Comparison of ENCODE assay signal across 8 cellular contexts in genomic region chr16:89815639-89816348, GRCh38. TPM values are rescaled to one million over a fixed set of nuclear protein-coding genes. Genes with fewer than 3 reads are reported as not detected.
DNase-seq lines count a peak whose midpoint lies in the region; ATAC-seq and TF ChIP-seq lines count a peak whose summit lies in the region.

No MANE protein-coding gene starts in this region.

- TF ChIP-seq CTCF in C4-2B (conservative IDR thresholded peaks at IDR 0.05) (no peak), VCaP (conservative IDR thresholded peaks at IDR 0.05) (no peak), spleen (IDR thresholded peaks at IDR 0.05 in 8 of 11, conservative IDR thresholded peaks at IDR 0.05 in 3 of 11) (no peak)

- 3 to 9% (median 4%) methylated on average over 51 to 65 of the region's 65 CpGs for WGBS in spleen, 5 donors

- no peaks in the 10 kb centered on the region for H3K36me3 ChIP-seq in spleen

- peaks cover 0 to 10% (median 0%) of the 10 kb centered on the region in 7 donors for H3K27me3 ChIP-seq in spleen (replicated peaks in 1 of 7)

- H3K27ac ChIP-seq in C4-2B (peak overlapping the region; percentile 86), VCaP (peak overlapping the region; percentile 55; the same call in 1 of the 2 replicates), spleen (peak overlapping the region in 3 of 8 donors; percentile 90 to 94 (median 94))

- DNase-seq in germinal center (ENCODE audit: low spot score) = peak; percentile 53
- no peak for DNase-seq in spleen
- no peak for DNase-seq in cerebellum (ENCODE audit: low spot score)
- no peak for DNase-seq in SHP77 treated with DMSO at 0.1 percent for 48 hours (lab: John Stamatoyannopoulos, UW)

- no peak for TF ChIP-seq POLR2A in spleen (IDR thresholded peaks at IDR 0.05)

- peak overlapping the region; percentile 55 to 94 (median 84) for H3K4me3 ChIP-seq in spleen

- H3K9me3 ChIP-seq in spleen = no peaks in the 10 kb centered on the region

- H3K4me1 ChIP-seq in spleen = peaks cover 0 to 31% (median 16%) of the 10 kb centered on the region in 6 donors

- intact Hi-C loops in spleen (cut with DNase I; ENCODE audit: low total_unique reads) = no loop called here

- ATAC-seq in GM19035 (IDR thresholded peaks at IDR 0.05; ENCODE audit: unreplicated experiment) (peak; percentile 35), HG03342 (IDR thresholded peaks at IDR 0.05; ENCODE audit: unreplicated experiment) (peak; percentile 25)

RNA-seq across cellular contexts. Expression of gene FANCA, which starts 0.7 kb away (rescaled TPM):
- total RNA-seq in spleen = 10 to 100 TPM; 15.7 to 28.9 (median 18.0) TPM
- 10 to 100 TPM; 11.5 to 15.3 (median 14.5) TPM for polyA plus RNA-seq in spleen
- 30.3 TPM for total RNA-seq in cerebellum

RNA-seq across cellular contexts. Expression of gene SPIRE2, which starts 12.5 kb away (rescaled TPM):
- total RNA-seq in spleen (1 to 10 TPM; 1.2 to 3.2 (median 2.8) TPM), cerebellum (24.0 TPM)
- 1 to 10 TPM in 1 of 3 donors, under 1 TPM in 2; 0.80 to 1.3 (median 0.98) TPM for polyA plus RNA-seq in spleen

RNA-seq across cellular contexts. Expression of gene TCF25, which starts 57.6 kb away (rescaled TPM):
- total RNA-seq in spleen = 100 to 1,000 TPM; 145 to 305 (median 233) TPM
- 100 to 1,000 TPM; 113 to 412 (median 334) TPM for polyA plus RNA-seq in spleen
- 87.1 TPM for total RNA-seq in cerebellum
